8 cellular contexts compared by ENCODE assay signal in genomic region chr17:57422574-57423164, GRCh38.
DNase-seq lines count a peak whose midpoint lies in the region; ATAC-seq and TF ChIP-seq lines count a peak whose summit lies in the region.

No MANE protein-coding gene starts in this region.

- no CpG with 5 or more reads among the region's 9 CpGs for WGBS in IMR-90 (ENCODE audit: extremely low coverage in 2 of 2, insufficient read length in 1 of 2), 2 experiments
- 57 to 61% methylated on average over 9 of the region's 9 CpGs for WGBS in lower leg skin, 2 donors

- H3K56ac ChIP-seq in IMR-90 (ENCODE audit: extremely low read depth, insufficient read depth, low read length) = no peak overlapping the region

- H3K9me2 ChIP-seq in MM.1S (replicated peaks; ENCODE audit: insufficient read depth, low read length) = no peaks in the 10 kb centered on the region

- DNase-seq in EL = peak; percentile 53
- peak; percentile 57 for DNase-seq in IMR-90
- peak; percentile 44 for DNase-seq in epithelial cell of prostate (ENCODE audit: low read depth, low spot score)
- no peak for DNase-seq in NCI-H2029 (lab: John Stamatoyannopoulos, UW)
- DNase-seq in lower leg skin (ENCODE audit: low spot score in 2 of 2) = no peak
- no peak for DNase-seq in osteocyte (ENCODE audit: extremely low spot score, unreplicated experiment)
- no peak for DNase-seq in MM.1S

- in situ Hi-C loops in IMR-90 (cut with MboI; ENCODE audit: low sequenced_read_pairs) = no loop called here

- no peaks in the 10 kb centered on the region for H3K36me3 Mint-ChIP-seq in osteocyte (ENCODE audit: unreplicated experiment)

- BruUV-seq in IMR-90 (replicated peaks; lab: Mats Ljungman, UMichigan) = no TSS peak

- H3K36me3 ChIP-seq in IMR-90 (ENCODE audit: control insufficient read depth, insufficient read depth, low read length) = no peaks in the 10 kb centered on the region
- H3K36me3 ChIP-seq in MM.1S (replicated peaks; ENCODE audit: insufficient read depth, low read length) = no peaks in the 10 kb centered on the region

- no peak overlapping the region for H4K91ac ChIP-seq in IMR-90 (ENCODE audit: insufficient read depth, low read depth, low read length)

- CTCF ChIA-PET in IMR-90 (lab: Yijun Ruan, JAX) = no interaction called here

- H3K4me1 Mint-ChIP-seq in osteocyte (ENCODE audit: unreplicated experiment) = peaks cover 22% of the 10 kb centered on the region

- TF ChIP-seq CTCF in IMR-90 (conservative IDR thresholded peaks at IDR 0.05; ENCODE audit: low read depth, low read length) = no peak
- no peak for TF ChIP-seq CTCF in lower leg skin (IDR thresholded peaks at IDR 0.05)
- TF ChIP-seq CTCF in osteocyte (IDR thresholded peaks at IDR 0.05) = no peak
- no peak for TF ChIP-seq CTCF in MM.1S (IDR thresholded peaks at IDR 0.05; ENCODE audit: low read length)

- no peak overlapping the region for H3K18ac ChIP-seq in IMR-90 (ENCODE audit: low read depth, low read length)

- H3K9me3 Mint-ChIP-seq in osteocyte (ENCODE audit: unreplicated experiment) = no peaks in the 10 kb centered on the region

- no peak overlapping the region for H3K4me3 Mint-ChIP-seq in osteocyte (ENCODE audit: unreplicated experiment)

- no peak overlapping the region for H2BK15ac ChIP-seq in IMR-90 (ENCODE audit: low read depth, low read length)

- no peak overlapping the region for H2BK120ac ChIP-seq in IMR-90 (ENCODE audit: low read depth, low read length)

- H2AFZ ChIP-seq in IMR-90 (replicated peaks; ENCODE audit: low read length, poor library complexity) (no peak overlapping the region), MM.1S (ENCODE audit: low read length) (no peak overlapping the region)

- no peak overlapping the region for H2BK5ac ChIP-seq in IMR-90 (ENCODE audit: low read depth, low read length, poor library complexity, severe bottlenecking)

- H4K20me1 ChIP-seq in IMR-90 (ENCODE audit: insufficient read depth, low read length) (no peaks in the 10 kb centered on the region; the same call in 1 of the 2 replicates), MM.1S (ENCODE audit: insufficient read depth, low read length) (no peaks in the 10 kb centered on the region)

- no peaks in the 10 kb centered on the region for H3K9me3 ChIP-seq in IMR-90 (ENCODE audit: control insufficient read depth, insufficient read depth, low read length)
- no peaks in the 10 kb centered on the region for H3K9me3 ChIP-seq in MM.1S (replicated peaks; ENCODE audit: insufficient read depth, low read length)

- H3K27me3 ChIP-seq in IMR-90 (ENCODE audit: control insufficient read depth, insufficient read depth, low read length) = no peaks in the 10 kb centered on the region
- no peaks in the 10 kb centered on the region for H3K27me3 ChIP-seq in MM.1S (replicated peaks; ENCODE audit: insufficient read depth, low read length)

- peaks cover 13% of the 10 kb centered on the region; the same call in 1 of the 2 replicates for H3K9me1 ChIP-seq in IMR-90 (ENCODE audit: insufficient read depth, low read length)

- H4K5ac ChIP-seq in IMR-90 (ENCODE audit: low read depth, low read length) = no peak overlapping the region

- H3K9ac ChIP-seq in IMR-90 (ENCODE audit: low read depth, low read length) = no peak overlapping the region
- no peak overlapping the region for H3K9ac ChIP-seq in MM.1S (ENCODE audit: low read length)

- no peak overlapping the region for H2BK20ac ChIP-seq in IMR-90 (ENCODE audit: low read depth, low read length)

- TF ChIP-seq RAD21 in IMR-90 (IDR thresholded peaks at IDR 0.05; ENCODE audit: low read length) = no peak

- H3K4me1 ChIP-seq in IMR-90 (ENCODE audit: control insufficient read depth, insufficient read depth, low read length) (peaks cover 7% of the 10 kb centered on the region), MM.1S (ENCODE audit: low read length) (peaks cover 10% of the 10 kb centered on the region)

- ATAC-seq in GM21447 (IDR thresholded peaks at IDR 0.05; ENCODE audit: unreplicated experiment) (peak; percentile 75), IMR-90 (ENCODE audit: low read depth) (no peak)

- dilution Hi-C loops in IMR-90 (cut with HindIII; ENCODE audit: low sequenced_read_pairs, unreplicated experiment) = no loop called here

- peaks cover 5 to 7% of the 10 kb centered on the region in 2 experiments; a peak in 1 of 4 replicates for H3K79me1 ChIP-seq in IMR-90 (ENCODE audit: low read depth in 1 of 2, low read length in 2 of 2)

- H3K27ac Mint-ChIP-seq in osteocyte (ENCODE audit: unreplicated experiment) = no peak overlapping the region

- no peaks in the 10 kb centered on the region for H3F3A ChIP-seq in MM.1S (ENCODE audit: insufficient read depth, low read length)

- intact Hi-C loops in IMR-90 (cut with micrococcal nuclease) = no loop called here
- intact Hi-C loops in lower leg skin (cut with DNase I; ENCODE audit: low total_unique reads) = no loop called here

- no peak overlapping the region for H4K8ac ChIP-seq in IMR-90 (ENCODE audit: low read depth in 2 of 2, low read length in 2 of 2)

- peaks cover 85% of the 10 kb centered on the region for H3K79me2 ChIP-seq in MM.1S (ENCODE audit: low read length)

- H2AK9ac ChIP-seq in IMR-90 (replicated peaks; ENCODE audit: low read depth, low read length, poor library complexity) = no peak overlapping the region

- H3K4me2 ChIP-seq in IMR-90 (ENCODE audit: low read depth, low read length) = no peak overlapping the region
- no peak overlapping the region for H3K4me2 ChIP-seq in MM.1S (ENCODE audit: low read depth, low read length)

- H3K27me3 Mint-ChIP-seq in osteocyte (ENCODE audit: unreplicated experiment) = no peaks in the 10 kb centered on the region

- POLR2A ChIA-PET in IMR-90 (lab: Charles Lee; ENCODE audit: unreplicated experiment) = no interaction called here

- no peak overlapping the region for H3K23ac ChIP-seq in IMR-90 (ENCODE audit: low read depth, low read length)

- no peak for TF ChIP-seq POLR2A in IMR-90 (IDR thresholded peaks at IDR 0.05; ENCODE audit: low read depth, low read length)
- TF ChIP-seq POLR2A in lower leg skin (IDR thresholded peaks at IDR 0.05) = no peak

- no peak overlapping the region for H3K14ac ChIP-seq in IMR-90 (replicated peaks; ENCODE audit: low read depth, low read length)

- no peak overlapping the region for H3K4me3 ChIP-seq in IMR-90 (ENCODE audit: insufficient read depth, low read depth, low read length)
- H3K4me3 ChIP-seq in lower leg skin (ENCODE audit: low read depth, poor library complexity, severe bottlenecking) = no peak overlapping the region
- H3K4me3 ChIP-seq in MM.1S (ENCODE audit: low read length) = no peak overlapping the region

- H3K27ac ChIP-seq in IMR-90 (ENCODE audit: insufficient read depth, low read length) (no peak overlapping the region), epithelial cell of prostate (no peak overlapping the region), MM.1S (ENCODE audit: low read length) (no peak overlapping the region)

- no peak overlapping the region for H2AK5ac ChIP-seq in IMR-90 (ENCODE audit: low read depth, low read length)

- no peak overlapping the region for H3K4ac ChIP-seq in IMR-90 (ENCODE audit: low read depth, low read length)

TF ChIP-seq in IMR-90, 13 proteins besides CTCF, POLR2A, EP300 and RAD21:
- peak; percentile 68 for TF ChIP-seq CEBPB (IDR thresholded peaks at IDR 0.05; ENCODE audit: low read depth, low read length)
- no peak for TF ChIP-seq SMC3 (IDR thresholded peaks at IDR 0.05; ENCODE audit: low read depth, low read length)
- TF ChIP-seq FOS (IDR thresholded peaks at IDR 0.05; ENCODE audit: low read depth, low read length) = 0 out of 2 replicates have a peak, but pooled peaks have one; percentile 11

Comparison
In these comparisons a context has a peak if more than half of its experiments do, and no peak if none do; other contexts are left out.
1. DNase-seq: peak in EL (single experiment), IMR-90 (single experiment) and epithelial cell of prostate (single experiment); none in NCI-H2029 (single experiment), lower leg skin (0 of 2), osteocyte (single experiment) and MM.1S (single experiment).